Comparison of ENCODE assay signal across 9 cellular contexts in genomic region chr9:128081052-128081451, GRCh38. TPM values are rescaled to one million over a fixed set of nuclear protein-coding genes. Genes with fewer than 3 reads are reported as not detected.
DNase-seq lines count a peak whose midpoint lies in the region; ATAC-seq and TF ChIP-seq lines count a peak whose summit lies in the region.
"Had no signal": no experiment of that assay in that cellular context is flagged by ENCODE, and none has a peak within 500 bp of the region (broad histone marks: within the 10 kb centered on the region; RNA-seq: fewer than 3 reads in every experiment).

No MANE protein-coding gene starts in this region.

- intact Hi-C loops in activated CD8-positive, alpha-beta T cell treated with anti-CD3 and anti-CD28 coated beads for 36 hours (cut with micrococcal nuclease): no loop called here
- intact Hi-C loops in left cardiac atrium (cut with DNase I) (loop anchor here in 1 of 2 donors (5.0 kb wide), 1 partner anchor 36 kb away; no protein-coding TSS in a partner anchor), PC-9 (cut with micrococcal nuclease; ENCODE audit: unreplicated experiment) (no loop called here)

- H3K4me3 ChIP-seq in HEK293 (ENCODE audit: low read depth, low read length) (no peak overlapping the region), PC-9 (no peak overlapping the region)

- H3F3A ChIP-seq in PC-9 (ENCODE audit: insufficient read depth, low read depth): peaks cover 35% of the 10 kb centered on the region

- DNase-seq in activated CD8-positive, alpha-beta T cell treated with anti-CD3 and anti-CD28 coated beads for 36 hours: no peak
- DNase-seq in left cardiac atrium (no peak), NCI-H1694 (lab: John Stamatoyannopoulos, UW) (no peak), PC-9 (no peak), cortex of kidney (lab: John Stamatoyannopoulos, UW) (no peak), NAMALWA (ENCODE audit: low spot score) (no peak)
- DNase-seq: activated T-cell treated with anti-CD3 and anti-CD28 coated beads, Interleukin-2, amount 50 U/mL, for 48 hours had no signal

- H3K27ac ChIP-seq in HEK293 (ENCODE audit: extremely low read depth, low read depth, low read length) (no peak overlapping the region), PC-9 (no peak overlapping the region)

- no peak overlapping the region for H3K4me2 ChIP-seq in PC-9

- H3K27me3 ChIP-seq in PC-9 (ENCODE audit: insufficient read depth, low read depth): no peaks in the 10 kb centered on the region

- no peaks in the 10 kb centered on the region for H3K9me2 ChIP-seq in PC-9 (ENCODE audit: insufficient read depth)

- H2AFZ ChIP-seq in PC-9: no peak overlapping the region

- peaks cover 26% of the 10 kb centered on the region for H3K36me3 Mint-ChIP-seq in activated CD8-positive, alpha-beta T cell treated with anti-CD3 and anti-CD28 coated beads for 36 hours (ENCODE audit: low read depth)
- peaks cover 44% of the 10 kb centered on the region for H3K36me3 Mint-ChIP-seq in stimulated activated memory B cell treated with anti-CD40 and anti-IgM and Interleukin-4, amounts not matched to agents 10 μg/mL and 1 μg/mL and 100 μg/mL, for 72 hours

- BruUV-seq in PC-9 (replicated peaks; lab: Mats Ljungman, UMichigan): no TSS peak

- TF ChIP-seq CTCF in HEK293 (tag by site-specific recombination; IDR thresholded peaks at IDR 0.05): no peak
- TF ChIP-seq CTCF in activated CD8-positive, alpha-beta T cell treated with anti-CD3 and anti-CD28 coated beads for 36 hours (IDR thresholded peaks at IDR 0.05): no peak
- TF ChIP-seq CTCF in PC-9 (conservative IDR thresholded peaks at IDR 0.05): no peak

- H3K9me3 ChIP-seq in HEK293 (ENCODE audit: control insufficient read depth, insufficient read depth, low read depth, low read length): no peaks in the 10 kb centered on the region
- H3K9me3 ChIP-seq in PC-9 (ENCODE audit: insufficient read depth, low read depth): no peaks in the 10 kb centered on the region

- CTCF ChIA-PET in HEK293 (lab: Yijun Ruan, JAX) (interaction anchor here (0.6 to 3.0 kb wide), 5 partner anchors 9 to 137 kb away, joined by 3 to 16 read pairs (median 11); no protein-coding TSS in a partner anchor), PC-9 (lab: Charles Lee) (no interaction called here)
- CTCF ChIA-PET in activated CD8-positive, alpha-beta T cell treated with anti-CD3 and anti-CD28 coated beads for 36 hours (lab: Charles Lee): interaction anchor here (1.4 kb wide), 1 partner anchor 22 kb away, joined by 5 read pairs; no protein-coding TSS in a partner anchor

- H3K79me2 ChIP-seq in PC-9 (ENCODE audit: low read depth): peaks cover 48% of the 10 kb centered on the region

- H3K4me3 Mint-ChIP-seq in activated CD8-positive, alpha-beta T cell treated with anti-CD3 and anti-CD28 coated beads for 36 hours: no peak overlapping the region
- H3K4me3 Mint-ChIP-seq in stimulated activated memory B cell treated with anti-CD40 and anti-IgM and Interleukin-4, amounts not matched to agents 10 μg/mL and 1 μg/mL and 100 μg/mL, for 72 hours: no peak overlapping the region

- no peaks in the 10 kb centered on the region for H3K9me3 Mint-ChIP-seq in activated CD8-positive, alpha-beta T cell treated with anti-CD3 and anti-CD28 coated beads for 36 hours
- no peaks in the 10 kb centered on the region for H3K9me3 Mint-ChIP-seq in stimulated activated memory B cell treated with anti-CD40 and anti-IgM and Interleukin-4, amounts not matched to agents 10 μg/mL and 1 μg/mL and 100 μg/mL, for 72 hours

- peak overlapping the region; percentile 65 for H3K27ac Mint-ChIP-seq in activated CD8-positive, alpha-beta T cell treated with anti-CD3 and anti-CD28 coated beads for 36 hours
- peak overlapping the region; percentile 77 for H3K27ac Mint-ChIP-seq in stimulated activated memory B cell treated with anti-CD40 and anti-IgM and Interleukin-4, amounts not matched to agents 10 μg/mL and 1 μg/mL and 100 μg/mL, for 72 hours

- H3K4me1 Mint-ChIP-seq in activated CD8-positive, alpha-beta T cell treated with anti-CD3 and anti-CD28 coated beads for 36 hours (ENCODE audit: low read depth): peaks cover 55% of the 10 kb centered on the region
- H3K4me1 Mint-ChIP-seq in stimulated activated memory B cell treated with anti-CD40 and anti-IgM and Interleukin-4, amounts not matched to agents 10 μg/mL and 1 μg/mL and 100 μg/mL, for 72 hours: peaks cover 54% of the 10 kb centered on the region

- POLR2A ChIA-PET in HEK293 (lab: Yijun Ruan, JAX) (interaction anchor here (1.1 kb wide), 1 partner anchor 14 kb away, joined by 3 read pairs; the partner anchor contains the start of gene NAIF1), PC-9 (lab: Charles Lee; ENCODE audit: unreplicated experiment) (interaction anchor here (0.8 kb wide), 1 partner anchor 13 kb away, joined by 3 read pairs; the partner anchor contains the start of gene SLC25A25)
- POLR2A ChIA-PET in activated CD8-positive, alpha-beta T cell treated with anti-CD3 and anti-CD28 coated beads for 36 hours (lab: Charles Lee): interaction anchor here (0.7 kb wide), 1 partner anchor 14 kb away, joined by 3 read pairs; the partner anchor contains the start of gene NAIF1

- ATAC-seq in activated CD8-positive, alpha-beta T cell treated with anti-CD3 and anti-CD28 coated beads for 36 hours: no peak
- ATAC-seq in left cardiac atrium: peak; percentile 78 to 87
- ATAC-seq in stimulated activated memory B cell treated with anti-CD40 and anti-IgM and Interleukin-4, amounts not matched to agents 10 μg/mL and 1 μg/mL and 100 μg/mL, for 72 hours: no peak

- H3K4me1 ChIP-seq in HEK293 (ENCODE audit: control insufficient read depth, insufficient read depth, low read length): no peaks in the 10 kb centered on the region
- H3K4me1 ChIP-seq in PC-9 (replicated peaks; ENCODE audit: insufficient read depth): peaks cover 40% of the 10 kb centered on the region

- H3K36me3 ChIP-seq in HEK293 (ENCODE audit: control insufficient read depth in 2 of 2, insufficient read depth in 1 of 2, low read length in 2 of 2) (no peaks in the 10 kb centered on the region; a peak in 1 of 3 replicates), PC-9 (ENCODE audit: low read depth) (no peaks in the 10 kb centered on the region)

- no peaks in the 10 kb centered on the region for H3K27me3 Mint-ChIP-seq in activated CD8-positive, alpha-beta T cell treated with anti-CD3 and anti-CD28 coated beads for 36 hours
- no peaks in the 10 kb centered on the region for H3K27me3 Mint-ChIP-seq in stimulated activated memory B cell treated with anti-CD40 and anti-IgM and Interleukin-4, amounts not matched to agents 10 μg/mL and 1 μg/mL and 100 μg/mL, for 72 hours

- H4K20me1 ChIP-seq in PC-9 (ENCODE audit: insufficient read depth): no peaks in the 10 kb centered on the region

TF ChIP-seq in HEK293, 187 proteins besides CTCF, POLR2A, EP300 and RAD21:
- TF ChIP-seq ZNF248 (tag by site-specific recombination; IDR thresholded peaks at IDR 0.05): no peak
- peak; percentile 74 for TF ChIP-seq WT1 (tag by site-specific recombination; IDR thresholded peaks at IDR 0.05)
- TF ChIP-seq ZNF10 (tag by site-specific recombination; IDR thresholded peaks at IDR 0.05): no peak
- TF ChIP-seq PRDM6 (tag by site-specific recombination; IDR thresholded peaks at IDR 0.05): peak; percentile 18; the same call in 1 of the 2 replicates
- peak; percentile 67 for TF ChIP-seq GLIS1 (tag by site-specific recombination; IDR thresholded peaks at IDR 0.05)
- TF ChIP-seq ZNF341 (tag by site-specific recombination; IDR thresholded peaks at IDR 0.05; ENCODE audit: low read depth): 0 out of 2 replicates have a peak, but pooled peaks have one; percentile 11
- TF ChIP-seq SETDB1 (IDR thresholded peaks at IDR 0.05; ENCODE audit: insufficient read length, low read length): no peak

RNA-seq across cellular contexts. Expression of gene SLC25A25, which starts 13.0 kb away (rescaled TPM):
- total RNA-seq in activated CD8-positive, alpha-beta T cell treated with anti-CD3 and anti-CD28 coated beads for 36 hours: 10 to 100 TPM; 12.9 to 14.6 TPM
- 10 to 100 TPM; 13.7 to 29.8 TPM for total RNA-seq in left cardiac atrium
- total RNA-seq in PC-9 (2021): 11.7 and 13.4 TPM in 2 replicates

RNA-seq across cellular contexts. Expression of gene NAIF1, which starts 13.9 kb away (rescaled TPM):
- total RNA-seq in activated CD8-positive, alpha-beta T cell treated with anti-CD3 and anti-CD28 coated beads for 36 hours: 10 to 100 TPM in 1 of 2 experiments, 1 to 10 TPM in 1; 8.4 to 11.8 TPM
- total RNA-seq in left cardiac atrium: 1 to 10 TPM; 5.8 to 6.1 TPM
- 16.1 and 17.3 TPM in 2 replicates for total RNA-seq in PC-9 (2021)

RNA-seq across cellular contexts. Expression of gene PTGES2, which starts 46.5 kb away (rescaled TPM):
- total RNA-seq in activated CD8-positive, alpha-beta T cell treated with anti-CD3 and anti-CD28 coated beads for 36 hours: 10 to 100 TPM; 40.8 to 49.5 TPM
- 100 to 1,000 TPM; 111 to 155 TPM for total RNA-seq in left cardiac atrium
- 95.2 and 124 TPM in 2 replicates for total RNA-seq in PC-9 (2021)

Comparison
In these comparisons a context has a peak if more than half of its experiments do, and no peak if none do; other contexts are left out.
1. ATAC-seq: peak in left cardiac atrium (2 of 2); none in activated CD8-positive, alpha-beta T cell treated with anti-CD3 and anti-CD28 coated beads for 36 hours (single experiment) and stimulated activated memory B cell treated with anti-CD40 and anti-IgM and Interleukin-4, amounts not matched to agents 10 μg/mL and 1 μg/mL and 100 μg/mL, for 72 hours (single experiment).